ENCODE assay signal across 10 cellular contexts in genomic region chr17:39755550-39756375, GRCh38. TPM values are rescaled to one million over a fixed set of nuclear protein-coding genes. Genes with fewer than 3 reads are reported as not detected.
DNase-seq lines count a peak whose midpoint lies in the region; ATAC-seq, FAIRE-seq and TF ChIP-seq lines count a peak whose summit lies in the region.
"Had no signal": no experiment of that assay in that cellular context is flagged by ENCODE, and none has a peak within 500 bp of the region (broad histone marks: within the 10 kb centered on the region; RNA-seq: fewer than 3 reads in every experiment).

No MANE protein-coding gene starts in this region.

- H3K4me3 ChIP-seq in astrocyte (ENCODE audit: insufficient read depth, low read depth, low read length) (no peak overlapping the region), parathyroid adenoma (ENCODE audit: low read depth, low read length) (no peak overlapping the region), PC-3 (ENCODE audit: low read length) (no peak overlapping the region)

- no peak for TF ChIP-seq CTCF in astrocyte (IDR thresholded peaks at IDR 0.05; ENCODE audit: insufficient read depth, low read depth, low read length)
- no peak for TF ChIP-seq CTCF in parathyroid adenoma (IDR thresholded peaks at IDR 0.05)
- TF ChIP-seq CTCF in PC-3 (conservative IDR thresholded peaks at IDR 0.05; ENCODE audit: low read depth, low read length): no peak

- H3K9me3 Mint-ChIP-seq in astrocyte (ENCODE audit: unreplicated experiment): peaks cover 2% of the 10 kb centered on the region

- no peaks in the 10 kb centered on the region for H3K36me3 Mint-ChIP-seq in astrocyte (ENCODE audit: low read depth, unreplicated experiment)

- TF ChIP-seq POLR2A in Raji (IDR thresholded peaks at IDR 0.05; ENCODE audit: insufficient read depth, low read depth, low read length): peak; percentile 63

- POLR2A ChIA-PET in PC-3 (lab: Charles Lee; ENCODE audit: unreplicated experiment): no interaction called here

- peak; percentile 15 for ATAC-seq in GM19035 (IDR thresholded peaks at IDR 0.05; ENCODE audit: unreplicated experiment)
- no peak for ATAC-seq in PC-3
- ATAC-seq: left colon had no signal

- DNase-seq in astrocyte (ENCODE audit: low read depth) (no peak), PC-3 (no peak), H4 (ENCODE audit: low spot score) (no peak), NCI-H1105 (lab: John Stamatoyannopoulos, UW) (no peak), G401 (ENCODE audit: low spot score) (no peak)

- peaks cover 45% of the 10 kb centered on the region for H3K4me1 Mint-ChIP-seq in astrocyte (ENCODE audit: low read depth, unreplicated experiment)

- H3K27me3 Mint-ChIP-seq in astrocyte (ENCODE audit: low read depth, unreplicated experiment): no peaks in the 10 kb centered on the region

- no peaks in the 10 kb centered on the region for H3K9me2 ChIP-seq in PC-3 (replicated peaks; ENCODE audit: low read length)

- H3K79me2 ChIP-seq in astrocyte (ENCODE audit: insufficient read depth, low read length): no peaks in the 10 kb centered on the region
- no peaks in the 10 kb centered on the region for H3K79me2 ChIP-seq in parathyroid adenoma
- no peaks in the 10 kb centered on the region for H3K79me2 ChIP-seq in PC-3 (ENCODE audit: low read length)

- in situ Hi-C loops in G401 (cut with HindIII; ENCODE audit: low sequenced_read_pairs): no loop called here

- no peaks in the 10 kb centered on the region for H3K36me3 ChIP-seq in astrocyte (ENCODE audit: insufficient read depth, low read length)
- H3K36me3 ChIP-seq in parathyroid adenoma (ENCODE audit: control insufficient read depth, insufficient read depth, low read length): no peaks in the 10 kb centered on the region
- H3K36me3 ChIP-seq in PC-3 (ENCODE audit: low read depth, low read length): no peaks in the 10 kb centered on the region

- H3F3A ChIP-seq in PC-3 (ENCODE audit: low read length, unreplicated experiment): no peaks in the 10 kb centered on the region

- peaks cover 19% of the 10 kb centered on the region for H3K4me1 ChIP-seq in astrocyte (ENCODE audit: insufficient read depth, low read length)
- peaks cover 8% of the 10 kb centered on the region for H3K4me1 ChIP-seq in parathyroid adenoma
- H3K4me1 ChIP-seq in PC-3 (ENCODE audit: insufficient read depth, low read length): peaks cover 6% of the 10 kb centered on the region; the same call in 1 of the 2 replicates

- FAIRE-seq in astrocyte (lab: Jason Lieb, UNC): no peak

- no peaks in the 10 kb centered on the region for H3K9me3 ChIP-seq in astrocyte (ENCODE audit: insufficient read depth, low read depth, low read length)
- no peaks in the 10 kb centered on the region for H3K9me3 ChIP-seq in parathyroid adenoma (ENCODE audit: control insufficient read depth, low read length)
- H3K9me3 ChIP-seq in PC-3 (ENCODE audit: low read length): no peaks in the 10 kb centered on the region

- intact Hi-C loops in PC-3 (cut with micrococcal nuclease): loop anchor here (2.0 kb wide), 1 partner anchor 25 kb away; the partner anchor contains the start of gene MIEN1

- CTCF ChIA-PET in PC-3 (lab: Charles Lee): interaction anchor here (0.8 kb wide), 1 partner anchor 37 kb away, joined by 7 read pairs; no protein-coding TSS in a partner anchor

- H3K27ac ChIP-seq in astrocyte (ENCODE audit: low read depth, low read length) (no peak overlapping the region), parathyroid adenoma (peak overlapping the region; percentile 79), PC-3 (ENCODE audit: low read length) (no peak overlapping the region)

- BruUV-seq in PC-3 (replicated peaks; lab: Mats Ljungman, UMichigan): no TSS peak

- H4K20me1 ChIP-seq in astrocyte (ENCODE audit: insufficient read depth, low read length) (no peaks in the 10 kb centered on the region), PC-3 (ENCODE audit: low read length) (no peaks in the 10 kb centered on the region)

- peak overlapping the region; percentile 48 for H3K9ac ChIP-seq in astrocyte (ENCODE audit: low read length)
- H3K9ac ChIP-seq in parathyroid adenoma: no peak overlapping the region
- H3K9ac ChIP-seq in PC-3 (ENCODE audit: low read length): no peak overlapping the region

- peak overlapping the region; percentile 50 for H2AFZ ChIP-seq in astrocyte (ENCODE audit: low read depth, low read length)
- H2AFZ ChIP-seq in parathyroid adenoma: peak overlapping the region; percentile 98
- H2AFZ ChIP-seq in PC-3 (ENCODE audit: low read length): no peak overlapping the region

- peak overlapping the region; percentile 88 for H3K27ac Mint-ChIP-seq in astrocyte (ENCODE audit: unreplicated experiment)

- H3K4me3 Mint-ChIP-seq in astrocyte (ENCODE audit: unreplicated experiment): peak overlapping the region; percentile 45

- H3K4me2 ChIP-seq in astrocyte (ENCODE audit: low read length): peak overlapping the region; percentile 7
- no peak overlapping the region for H3K4me2 ChIP-seq in parathyroid adenoma (ENCODE audit: low read length)
- H3K4me2 ChIP-seq in PC-3 (ENCODE audit: low read length): no peak overlapping the region

- no peaks in the 10 kb centered on the region for H3K27me3 ChIP-seq in astrocyte (ENCODE audit: insufficient read depth, low read length)
- H3K27me3 ChIP-seq in parathyroid adenoma (ENCODE audit: control insufficient read depth, insufficient read depth, low read length): no peaks in the 10 kb centered on the region
- no peaks in the 10 kb centered on the region for H3K27me3 ChIP-seq in PC-3 (ENCODE audit: low read length)

RNA-seq across cellular contexts. Expression of gene GRB7, which starts 18.0 kb away (rescaled TPM):
- total RNA-seq in astrocyte (1.8 and 3.3 TPM in 2 replicates), PC-3 (2014; rRNA removed) (21.2 and 31.3 TPM in 2 replicates)
- 0.41 TPM in 1 of 2 replicates, not detected in the other for total RNA-seq in H4 (2014; rRNA removed; shearing (Covaris generic))
- 1.7 and 2.0 TPM in 2 replicates for total RNA-seq in G401 (2014; rRNA removed; shearing (Covaris generic))
- total RNA-seq: M059J had no signal

RNA-seq across cellular contexts. Expression of gene MIEN1, which starts 25.4 kb away (rescaled TPM):
- total RNA-seq in astrocyte (38.9 and 41.3 TPM in 2 replicates), PC-3 (2014; rRNA removed) (52.0 and 57.8 TPM in 2 replicates)
- 91.9 and 99.5 TPM in 2 replicates for total RNA-seq in H4 (2014; rRNA removed; shearing (Covaris generic))
- total RNA-seq in G401 (2014; rRNA removed; shearing (Covaris generic)): 28.0 and 61.8 TPM in 2 replicates

RNA-seq across cellular contexts. Expression of gene ERBB2, which starts 55.9 kb away (rescaled TPM):
- total RNA-seq in astrocyte (64.0 and 70.4 TPM in 2 replicates), PC-3 (2014; rRNA removed) (36.2 and 57.1 TPM in 2 replicates)
- 10.1 and 18.5 TPM in 2 replicates for total RNA-seq in H4 (2014; rRNA removed; shearing (Covaris generic))
- 41.1 and 44.7 TPM in 2 replicates for total RNA-seq in G401 (2014; rRNA removed; shearing (Covaris generic))
